8 cellular contexts compared by ENCODE assay signal in the genomic region with DNA sequence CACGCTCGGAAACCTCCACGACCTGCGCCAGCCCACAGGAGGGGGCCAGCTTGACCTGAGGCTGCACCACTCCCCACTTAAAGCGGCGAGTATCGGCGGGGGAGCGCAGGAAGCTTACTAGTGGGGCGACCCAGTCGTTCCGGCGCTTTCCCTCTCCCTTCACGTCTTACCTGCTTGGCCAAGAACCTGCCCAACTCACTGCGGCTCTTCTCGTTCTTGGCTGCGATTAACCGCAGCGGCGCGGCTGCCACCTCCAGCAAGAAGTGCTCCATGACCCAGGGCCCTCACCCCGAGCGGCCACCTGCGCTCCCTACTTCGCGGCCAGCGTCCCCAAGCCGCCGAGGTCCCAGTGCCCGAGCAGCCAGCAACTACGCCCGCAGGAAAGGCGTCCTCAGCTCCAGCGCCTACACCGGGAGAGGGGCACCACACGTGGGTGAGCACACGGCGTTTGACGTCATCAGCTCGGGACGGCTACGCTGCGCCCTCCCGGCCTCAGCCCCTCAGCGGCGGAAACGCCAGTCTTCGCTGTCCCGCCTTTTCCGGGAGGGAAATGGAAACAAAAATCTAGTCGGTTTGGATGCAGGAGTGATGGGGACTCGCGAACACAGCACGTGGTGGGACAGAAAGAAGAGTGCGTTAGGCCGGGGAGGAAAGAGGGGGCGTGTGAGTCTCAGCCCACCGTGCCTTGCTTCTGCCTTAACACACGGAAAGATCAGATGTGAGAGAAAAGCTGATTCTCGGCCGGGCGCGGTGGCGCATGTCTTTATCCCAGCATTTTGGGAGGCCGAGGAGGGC. TPM values are rescaled to one million over a fixed set of nuclear protein-coding genes. Genes with fewer than 3 reads are reported as not detected.
DNase-seq lines count a peak whose midpoint lies in the region; ATAC-seq and TF ChIP-seq lines count a peak whose summit lies in the region.

A gene with protein sequence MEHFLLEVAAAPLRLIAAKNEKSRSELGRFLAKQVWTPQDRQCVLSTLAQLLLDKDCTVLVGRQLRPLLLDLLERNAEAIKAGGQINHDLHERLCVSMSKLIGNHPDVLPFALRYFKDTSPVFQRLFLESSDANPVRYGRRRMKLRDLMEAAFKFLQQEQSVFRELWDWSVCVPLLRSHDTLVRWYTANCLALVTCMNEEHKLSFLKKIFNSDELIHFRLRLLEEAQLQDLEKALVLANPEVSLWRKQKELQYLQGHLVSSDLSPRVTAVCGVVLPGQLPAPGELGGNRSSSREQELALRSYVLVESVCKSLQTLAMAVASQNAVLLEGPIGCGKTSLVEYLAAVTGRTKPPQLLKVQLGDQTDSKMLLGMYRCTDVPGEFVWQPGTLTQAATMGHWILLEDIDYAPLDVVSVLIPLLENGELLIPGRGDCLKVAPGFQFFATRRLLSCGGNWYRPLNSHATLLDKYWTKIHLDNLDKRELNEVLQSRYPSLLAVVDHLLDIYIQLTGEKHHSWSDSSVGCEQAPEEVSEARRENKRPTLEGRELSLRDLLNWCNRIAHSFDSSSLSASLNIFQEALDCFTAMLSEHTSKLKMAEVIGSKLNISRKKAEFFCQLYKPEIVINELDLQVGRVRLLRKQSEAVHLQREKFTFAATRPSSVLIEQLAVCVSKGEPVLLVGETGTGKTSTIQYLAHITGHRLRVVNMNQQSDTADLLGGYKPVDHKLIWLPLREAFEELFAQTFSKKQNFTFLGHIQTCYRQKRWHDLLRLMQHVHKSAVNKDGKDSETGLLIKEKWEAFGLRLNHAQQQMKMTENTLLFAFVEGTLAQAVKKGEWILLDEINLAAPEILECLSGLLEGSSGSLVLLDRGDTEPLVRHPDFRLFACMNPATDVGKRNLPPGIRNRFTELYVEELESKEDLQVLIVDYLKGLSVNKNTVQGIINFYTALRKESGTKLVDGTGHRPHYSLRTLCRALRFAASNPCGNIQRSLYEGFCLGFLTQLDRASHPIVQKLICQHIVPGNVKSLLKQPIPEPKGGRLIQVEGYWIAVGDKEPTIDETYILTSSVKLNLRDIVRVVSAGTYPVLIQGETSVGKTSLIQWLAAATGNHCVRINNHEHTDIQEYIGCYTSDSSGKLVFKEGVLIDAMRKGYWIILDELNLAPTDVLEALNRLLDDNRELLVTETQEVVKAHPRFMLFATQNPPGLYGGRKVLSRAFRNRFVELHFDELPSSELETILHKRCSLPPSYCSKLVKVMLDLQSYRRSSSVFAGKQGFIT (N-terminal part only) (minus strand): TSS at position 459 of the 795 bp plus-strand sequence. CDS start 187 bp downstream, at position 272.

- H3K36me3 ChIP-seq in adipocyte (ENCODE audit: control insufficient read depth, insufficient read depth, low read length, severe bottlenecking), result no peaks in the 10 kb centered on the region
- H3K36me3 ChIP-seq in cardiac muscle cell, result no peaks in the 10 kb centered on the region
- no peaks in the 10 kb centered on the region for H3K36me3 ChIP-seq in parathyroid adenoma (ENCODE audit: control insufficient read depth, insufficient read depth, low read length)
- no peaks in the 10 kb centered on the region for H3K36me3 ChIP-seq in tibial nerve

- peak; percentile 74 to 96 for TF ChIP-seq EP300 in tibial nerve (IDR thresholded peaks at IDR 0.05)

- H3K27ac ChIP-seq in cardiac muscle cell, result peak within 1 kb of the TSS; percentile 92
- peak within 1 kb of the TSS; percentile 77 for H3K27ac ChIP-seq in parathyroid adenoma
- H3K27ac ChIP-seq in tibial nerve, result peak within 1 kb of the TSS; percentile 83 to 95 (median 92)

- peak within 1 kb of the TSS; percentile 83 for H2AFZ ChIP-seq in parathyroid adenoma

- peak within 1 kb of the TSS; percentile 89 for H3K4me3 ChIP-seq in GM12875 (ENCODE audit: low read depth, low read length)
- peak within 1 kb of the TSS; percentile 96 for H3K4me3 ChIP-seq in adipocyte (ENCODE audit: low read length)
- peak within 1 kb of the TSS; percentile 84 for H3K4me3 ChIP-seq in cardiac muscle cell
- H3K4me3 ChIP-seq in parathyroid adenoma (ENCODE audit: low read depth, low read length), result peak within 1 kb of the TSS; percentile 89
- peak within 1 kb of the TSS; percentile 81 to 97 (median 90) for H3K4me3 ChIP-seq in tibial nerve

- H3K4me1 ChIP-seq in adipocyte (ENCODE audit: control insufficient read depth, insufficient read depth, low read length), result peaks cover 22% of the 10 kb centered on the region
- peaks cover 5% of the 10 kb centered on the region for H3K4me1 ChIP-seq in cardiac muscle cell (ENCODE audit: low read depth)
- no peaks in the 10 kb centered on the region for H3K4me1 ChIP-seq in parathyroid adenoma
- peaks cover 0 to 32% (median 10%) of the 10 kb centered on the region in 4 donors for H3K4me1 ChIP-seq in tibial nerve

- peaks cover 9% of the 10 kb centered on the region for H3K79me2 ChIP-seq in parathyroid adenoma

- DNase-seq in NCI-H1436 (lab: John Stamatoyannopoulos, UW) (peak; percentile 95), T follicular helper cell (ENCODE audit: low read depth) (peak; percentile 84), adipocyte (ENCODE audit: low read depth) (peak; percentile 99), cardiac muscle cell (ENCODE audit: low read depth in 1 of 2, low spot score in 1 of 2) (peak; percentile 97 to 98), tibial nerve (ENCODE audit: low spot score in 2 of 2) (peak; percentile 63 to 76)

- ATAC-seq in HG02798 (IDR thresholded peaks at IDR 0.05; ENCODE audit: poor library complexity, unreplicated experiment), result peak; percentile 98

- TF ChIP-seq POLR2A in tibial nerve (IDR thresholded peaks at IDR 0.05), result peak; percentile 56 to 74

- H3K4me2 ChIP-seq in parathyroid adenoma (ENCODE audit: low read length), result peak within 1 kb of the TSS; percentile 99

- TF ChIP-seq CTCF in GM12875 (IDR thresholded peaks at IDR 0.05; ENCODE audit: borderline replicate concordance, insufficient read depth, low read depth, low read length) (no peak), cardiac muscle cell (IDR thresholded peaks at IDR 0.05; ENCODE audit: low read depth, low read length) (no peak), parathyroid adenoma (IDR thresholded peaks at IDR 0.05) (no peak), tibial nerve (IDR thresholded peaks at IDR 0.05) (peak in 1 of 5 experiments; percentile 31)

- WGBS in tibial nerve, 2 donors, result 1% methylated on average over 60 to 63 of the region's 65 CpGs

- H3K27me3 ChIP-seq in adipocyte (replicated peaks; ENCODE audit: control insufficient read depth, insufficient read depth, low read length), result no peaks in the 10 kb centered on the region
- no peaks in the 10 kb centered on the region for H3K27me3 ChIP-seq in cardiac muscle cell
- no peaks in the 10 kb centered on the region for H3K27me3 ChIP-seq in parathyroid adenoma (ENCODE audit: control insufficient read depth, insufficient read depth, low read length)
- H3K27me3 ChIP-seq in tibial nerve, result no peaks in the 10 kb centered on the region

- H3K9ac ChIP-seq in adipocyte (ENCODE audit: low read length) (peak within 1 kb of the TSS; percentile 90), parathyroid adenoma (peak within 1 kb of the TSS; percentile 51)

- H3K9me3 ChIP-seq in adipocyte (ENCODE audit: control insufficient read depth, low read length) (no peaks in the 10 kb centered on the region), cardiac muscle cell (ENCODE audit: low read depth) (no peaks in the 10 kb centered on the region), parathyroid adenoma (ENCODE audit: control insufficient read depth, low read length) (no peaks in the 10 kb centered on the region), tibial nerve (no peaks in the 10 kb centered on the region)

RNA-seq across cellular contexts. Expression of the gene that starts here (rescaled TPM):
- total RNA-seq in cardiac muscle cell, result 12.0 and 22.2 TPM in 2 replicates
- 8.6 and 13.6 TPM in 2 replicates for polyA plus RNA-seq in cardiac muscle cell
- total RNA-seq in tibial nerve, result 10 to 100 TPM; 29.4 to 46.2 (median 39.8) TPM

Comparison
In these comparisons a context has a peak if more than half of its experiments do, and no peak if none do; other contexts are left out.
1. Peak in every context shown above with its lines: DNase-seq, ATAC-seq, H3K4me3 ChIP-seq and H3K27ac ChIP-seq.